ENCODE assay signal across 8 cellular contexts in the genomic region with DNA sequence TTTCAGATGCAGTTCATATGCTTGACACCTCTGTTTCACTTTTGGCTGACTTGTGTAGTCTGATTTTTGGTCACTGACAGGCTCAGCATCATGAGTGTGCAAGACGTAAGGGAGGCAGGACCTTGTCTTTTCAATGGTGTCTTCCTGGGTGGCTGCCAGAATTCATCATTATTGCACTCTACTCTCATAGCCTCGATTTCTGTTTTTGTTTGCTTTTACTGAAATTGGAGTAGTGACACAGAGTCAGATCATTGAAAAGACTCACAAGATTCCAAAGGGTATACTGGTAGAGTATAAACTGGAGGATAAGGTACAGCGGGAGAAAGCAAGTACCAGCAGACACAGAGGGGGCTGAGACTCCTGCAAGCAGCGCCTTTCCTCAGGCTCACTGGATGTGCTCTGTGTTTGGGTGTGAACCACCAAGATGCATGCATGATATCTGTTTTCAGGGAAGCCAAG.
A peak's percentile ranks its signal among the peaks of the same experiment; 100 is the strongest.
DNase-seq lines count a peak whose midpoint lies in the region; ATAC-seq and TF ChIP-seq lines count a peak whose summit lies in the region.

No MANE protein-coding gene starts in this region.

- H3K27ac Mint-ChIP-seq in activated CD4-positive, alpha-beta T cell treated with anti-CD3 and anti-CD28 coated beads, Interleukin-2, amount 10 ng/mL, durations not matched to agents 7 days and 5 days, result peak overlapping the region; percentile 91
- peak overlapping the region; percentile 86 for H3K27ac Mint-ChIP-seq in WTC11

- H3K27me3 Mint-ChIP-seq in activated CD4-positive, alpha-beta T cell treated with anti-CD3 and anti-CD28 coated beads, Interleukin-2, amount 10 ng/mL, durations not matched to agents 7 days and 5 days, result no peaks in the 10 kb centered on the region
- no peaks in the 10 kb centered on the region for H3K27me3 Mint-ChIP-seq in WTC11 (ENCODE audit: low read depth)

- H3K36me3 ChIP-seq in spleen, result no peaks in the 10 kb centered on the region

- H3K4me3 Mint-ChIP-seq in activated CD4-positive, alpha-beta T cell treated with anti-CD3 and anti-CD28 coated beads, Interleukin-2, amount 10 ng/mL, durations not matched to agents 7 days and 5 days, result peak overlapping the region; percentile 4
- no peak overlapping the region for H3K4me3 Mint-ChIP-seq in WTC11

- no peaks in the 10 kb centered on the region for H3K36me3 Mint-ChIP-seq in activated CD4-positive, alpha-beta T cell treated with anti-CD3 and anti-CD28 coated beads, Interleukin-2, amount 10 ng/mL, durations not matched to agents 7 days and 5 days (ENCODE audit: low read depth)
- no peaks in the 10 kb centered on the region for H3K36me3 Mint-ChIP-seq in WTC11

- no peak for TF ChIP-seq CTCF in WTC11 (IDR thresholded peaks at IDR 0.05)
- TF ChIP-seq CTCF in spleen (IDR thresholded peaks at IDR 0.05 in 8 of 11, conservative IDR thresholded peaks at IDR 0.05 in 3 of 11), result no peak

- 37 to 71% (median 59%) methylated on average over 4 of the region's 4 CpGs for WGBS in spleen, 5 donors

- H3K4me3 ChIP-seq in spleen, result no peak overlapping the region

- CTCF ChIA-PET in activated CD4-positive, alpha-beta T cell treated with anti-CD3 and anti-CD28 coated beads, Interleukin-2, amount 10 ng/mL, durations not matched to agents 7 days and 5 days (lab: Charles Lee), result no interaction called here
- CTCF ChIA-PET in WTC11 (lab: Charles Lee), result interaction anchor here (0.6 to 1.7 kb wide), 2 partner anchors 11 to 35 kb away, joined by 3 to 5 read pairs; no protein-coding TSS in a partner anchor

- no peaks in the 10 kb centered on the region for H3K9me3 ChIP-seq in spleen

- DNase-seq in activated CD4-positive, alpha-beta T cell treated with anti-CD3 and anti-CD28 coated beads, Interleukin-2, amount 10 ng/mL, durations not matched to agents 7 days and 5 days, result no peak
- DNase-seq in activated CD4-positive, alpha-beta T cell treated with anti-CD3 and anti-CD28 coated beads, Interleukin-2, amount 50 U/mL, for 4 hours, result no peak
- DNase-seq in WTC11 (ENCODE audit: low spot score) (no peak), spleen (no peak), retina (no peak), DMS153 (lab: John Stamatoyannopoulos, UW) (no peak), globus pallidus (ENCODE audit: low spot score) (no peak)

- H3K27ac ChIP-seq in spleen, result peak overlapping the region; percentile 45 to 89 (median 79)

- no peaks in the 10 kb centered on the region for H3K27me3 ChIP-seq in spleen (replicated peaks in 1 of 7)

- H3K9me3 Mint-ChIP-seq in activated CD4-positive, alpha-beta T cell treated with anti-CD3 and anti-CD28 coated beads, Interleukin-2, amount 10 ng/mL, durations not matched to agents 7 days and 5 days, result no peaks in the 10 kb centered on the region
- no peaks in the 10 kb centered on the region for H3K9me3 Mint-ChIP-seq in WTC11

- TF ChIP-seq POLR2A in spleen (IDR thresholded peaks at IDR 0.05), result no peak

- POLR2A ChIA-PET in activated CD4-positive, alpha-beta T cell treated with anti-CD3 and anti-CD28 coated beads, Interleukin-2, amount 10 ng/mL, durations not matched to agents 7 days and 5 days (lab: Charles Lee), result interaction anchor here (0.6 kb wide), 1 partner anchor 40 kb away, joined by 3 read pairs; no protein-coding TSS in a partner anchor
- POLR2A ChIA-PET in WTC11 (lab: Charles Lee), result interaction anchor here (0.6 kb wide), 1 partner anchor 239 kb away, joined by 3 read pairs; no protein-coding TSS in a partner anchor

- intact Hi-C loops in spleen (cut with DNase I; ENCODE audit: low total_unique reads), result no loop called here

- H3K4me1 Mint-ChIP-seq in activated CD4-positive, alpha-beta T cell treated with anti-CD3 and anti-CD28 coated beads, Interleukin-2, amount 10 ng/mL, durations not matched to agents 7 days and 5 days, result peaks cover 19% of the 10 kb centered on the region
- H3K4me1 Mint-ChIP-seq in WTC11, result peaks cover 37% of the 10 kb centered on the region

- H3K4me1 ChIP-seq in spleen, result peaks cover 16 to 42% (median 36%) of the 10 kb centered on the region in 6 donors

- peak; percentile 53 for ATAC-seq in HG02884 (IDR thresholded peaks at IDR 0.05; ENCODE audit: unreplicated experiment)
- peak; percentile 10; the same call in 1 of the 2 replicates for ATAC-seq in WTC11

TF ChIP-seq in WTC11, 78 proteins besides CTCF, POLR2A, EP300 and RAD21 (continues in another document):
- TF ChIP-seq, protein P1, sequence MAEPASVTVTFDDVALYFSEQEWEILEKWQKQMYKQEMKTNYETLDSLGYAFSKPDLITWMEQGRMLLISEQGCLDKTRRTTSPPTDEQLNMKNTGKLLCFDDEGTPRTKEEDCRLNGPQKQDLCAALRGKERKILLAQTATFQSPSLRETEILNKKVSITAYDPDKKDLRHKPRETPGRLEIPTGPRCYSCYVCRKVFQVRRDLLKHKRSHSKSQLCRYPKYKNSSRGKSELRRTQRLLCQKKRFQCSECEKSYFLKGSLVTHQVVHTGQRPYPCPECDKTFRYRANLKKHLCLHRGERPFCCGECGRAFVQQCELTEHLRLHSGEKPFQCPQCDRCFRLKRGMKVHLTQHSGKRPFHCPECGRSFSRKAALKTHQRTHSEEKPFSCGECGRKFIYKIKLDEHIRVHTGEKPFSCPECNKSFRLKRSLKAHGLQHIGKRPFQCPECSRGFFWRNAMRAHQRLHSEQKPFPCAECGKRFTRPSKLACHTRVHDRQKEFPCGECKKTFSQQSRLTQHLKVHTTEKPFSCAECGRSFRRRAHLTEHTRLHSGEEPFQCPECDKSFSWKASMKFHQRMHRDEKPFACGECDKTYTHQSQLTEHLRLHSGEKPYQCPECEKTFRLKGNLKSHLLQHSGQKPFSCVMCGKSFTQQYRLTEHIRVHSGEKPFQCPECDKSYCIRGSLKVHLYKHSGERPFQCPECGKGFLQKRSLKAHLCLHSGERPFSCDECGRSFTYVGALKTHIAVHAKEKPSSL (CRISPR knock-in tag; conservative IDR thresholded peaks at IDR 0.05), result no peak
- TF ChIP-seq ZNF396 (CRISPR knock-in tag; IDR thresholded peaks at IDR 0.05; ENCODE audit: borderline replicate concordance) (no peak), EMX1 (CRISPR knock-in tag; IDR thresholded peaks at IDR 0.05) (no peak), GTF2I (CRISPR knock-in tag; conservative IDR thresholded peaks at IDR 0.05) (no peak)
- TF ChIP-seq, protein P2, sequence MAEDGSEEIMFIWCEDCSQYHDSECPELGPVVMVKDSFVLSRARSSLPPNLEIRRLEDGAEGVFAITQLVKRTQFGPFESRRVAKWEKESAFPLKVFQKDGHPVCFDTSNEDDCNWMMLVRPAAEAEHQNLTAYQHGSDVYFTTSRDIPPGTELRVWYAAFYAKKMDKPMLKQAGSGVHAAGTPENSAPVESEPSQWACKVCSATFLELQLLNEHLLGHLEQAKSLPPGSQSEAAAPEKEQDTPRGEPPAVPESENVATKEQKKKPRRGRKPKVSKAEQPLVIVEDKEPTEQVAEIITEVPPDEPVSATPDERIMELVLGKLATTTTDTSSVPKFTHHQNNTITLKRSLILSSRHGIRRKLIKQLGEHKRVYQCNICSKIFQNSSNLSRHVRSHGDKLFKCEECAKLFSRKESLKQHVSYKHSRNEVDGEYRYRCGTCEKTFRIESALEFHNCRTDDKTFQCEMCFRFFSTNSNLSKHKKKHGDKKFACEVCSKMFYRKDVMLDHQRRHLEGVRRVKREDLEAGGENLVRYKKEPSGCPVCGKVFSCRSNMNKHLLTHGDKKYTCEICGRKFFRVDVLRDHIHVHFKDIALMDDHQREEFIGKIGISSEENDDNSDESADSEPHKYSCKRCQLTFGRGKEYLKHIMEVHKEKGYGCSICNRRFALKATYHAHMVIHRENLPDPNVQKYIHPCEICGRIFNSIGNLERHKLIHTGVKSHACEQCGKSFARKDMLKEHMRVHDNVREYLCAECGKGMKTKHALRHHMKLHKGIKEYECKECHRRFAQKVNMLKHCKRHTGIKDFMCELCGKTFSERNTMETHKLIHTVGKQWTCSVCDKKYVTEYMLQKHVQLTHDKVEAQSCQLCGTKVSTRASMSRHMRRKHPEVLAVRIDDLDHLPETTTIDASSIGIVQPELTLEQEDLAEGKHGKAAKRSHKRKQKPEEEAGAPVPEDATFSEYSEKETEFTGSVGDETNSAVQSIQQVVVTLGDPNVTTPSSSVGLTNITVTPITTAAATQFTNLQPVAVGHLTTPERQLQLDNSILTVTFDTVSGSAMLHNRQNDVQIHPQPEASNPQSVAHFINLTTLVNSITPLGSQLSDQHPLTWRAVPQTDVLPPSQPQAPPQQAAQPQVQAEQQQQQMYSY (CRISPR knock-in tag; IDR thresholded peaks at IDR 0.05), result no peak
- TF ChIP-seq, protein P3, sequence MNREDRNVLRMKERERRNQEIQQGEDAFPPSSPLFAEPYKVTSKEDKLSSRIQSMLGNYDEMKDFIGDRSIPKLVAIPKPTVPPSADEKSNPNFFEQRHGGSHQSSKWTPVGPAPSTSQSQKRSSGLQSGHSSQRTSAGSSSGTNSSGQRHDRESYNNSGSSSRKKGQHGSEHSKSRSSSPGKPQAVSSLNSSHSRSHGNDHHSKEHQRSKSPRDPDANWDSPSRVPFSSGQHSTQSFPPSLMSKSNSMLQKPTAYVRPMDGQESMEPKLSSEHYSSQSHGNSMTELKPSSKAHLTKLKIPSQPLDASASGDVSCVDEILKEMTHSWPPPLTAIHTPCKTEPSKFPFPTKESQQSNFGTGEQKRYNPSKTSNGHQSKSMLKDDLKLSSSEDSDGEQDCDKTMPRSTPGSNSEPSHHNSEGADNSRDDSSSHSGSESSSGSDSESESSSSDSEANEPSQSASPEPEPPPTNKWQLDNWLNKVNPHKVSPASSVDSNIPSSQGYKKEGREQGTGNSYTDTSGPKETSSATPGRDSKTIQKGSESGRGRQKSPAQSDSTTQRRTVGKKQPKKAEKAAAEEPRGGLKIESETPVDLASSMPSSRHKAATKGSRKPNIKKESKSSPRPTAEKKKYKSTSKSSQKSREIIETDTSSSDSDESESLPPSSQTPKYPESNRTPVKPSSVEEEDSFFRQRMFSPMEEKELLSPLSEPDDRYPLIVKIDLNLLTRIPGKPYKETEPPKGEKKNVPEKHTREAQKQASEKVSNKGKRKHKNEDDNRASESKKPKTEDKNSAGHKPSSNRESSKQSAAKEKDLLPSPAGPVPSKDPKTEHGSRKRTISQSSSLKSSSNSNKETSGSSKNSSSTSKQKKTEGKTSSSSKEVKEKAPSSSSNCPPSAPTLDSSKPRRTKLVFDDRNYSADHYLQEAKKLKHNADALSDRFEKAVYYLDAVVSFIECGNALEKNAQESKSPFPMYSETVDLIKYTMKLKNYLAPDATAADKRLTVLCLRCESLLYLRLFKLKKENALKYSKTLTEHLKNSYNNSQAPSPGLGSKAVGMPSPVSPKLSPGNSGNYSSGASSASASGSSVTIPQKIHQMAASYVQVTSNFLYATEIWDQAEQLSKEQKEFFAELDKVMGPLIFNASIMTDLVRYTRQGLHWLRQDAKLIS (CRISPR knock-in tag; IDR thresholded peaks at IDR 0.05; ENCODE audit: borderline replicate concordance), result no peak
- TF ChIP-seq, protein P4, sequence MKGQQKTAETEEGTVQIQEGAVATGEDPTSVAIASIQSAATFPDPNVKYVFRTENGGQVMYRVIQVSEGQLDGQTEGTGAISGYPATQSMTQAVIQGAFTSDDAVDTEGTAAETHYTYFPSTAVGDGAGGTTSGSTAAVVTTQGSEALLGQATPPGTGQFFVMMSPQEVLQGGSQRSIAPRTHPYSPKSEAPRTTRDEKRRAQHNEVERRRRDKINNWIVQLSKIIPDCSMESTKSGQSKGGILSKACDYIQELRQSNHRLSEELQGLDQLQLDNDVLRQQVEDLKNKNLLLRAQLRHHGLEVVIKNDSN (CRISPR knock-in tag; IDR thresholded peaks at IDR 0.05), result no peak
